In the genomic region with DNA sequence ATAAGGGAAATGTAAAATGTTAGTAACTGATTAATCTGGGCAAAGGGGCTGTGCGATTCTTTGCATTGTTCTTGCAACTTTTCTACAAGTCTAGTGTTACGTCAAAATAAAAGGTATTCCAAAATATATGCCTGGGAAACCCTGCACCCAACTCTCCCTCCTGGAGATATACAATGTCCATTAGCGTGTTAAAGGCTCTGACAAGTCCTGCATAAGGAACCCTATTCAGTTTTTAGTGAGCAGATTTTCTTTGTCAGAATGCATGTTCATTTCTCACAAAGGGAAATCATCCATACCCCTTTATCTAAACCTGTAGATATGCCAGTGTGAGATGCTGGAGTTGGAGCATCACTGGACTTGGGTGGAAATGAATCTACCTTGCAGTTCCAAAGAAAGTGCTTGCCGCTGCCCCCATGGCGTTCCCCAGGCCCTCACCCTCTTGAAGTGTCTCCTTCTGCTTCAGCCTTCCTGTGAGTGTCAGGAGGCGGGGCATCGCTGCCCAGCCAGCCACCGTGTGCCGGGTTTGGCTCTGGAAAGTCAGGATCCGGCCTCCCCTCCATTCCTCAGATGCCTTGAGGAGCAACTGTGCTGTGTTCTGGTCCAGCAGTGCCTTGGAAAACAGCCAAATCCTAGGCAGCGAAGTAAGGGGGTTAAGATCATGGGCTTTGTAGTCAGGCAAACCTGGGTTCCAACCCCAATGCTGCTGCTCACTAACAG, we compare ENCODE assay signal across 1 cellular context.
TF ChIP-seq lines count a peak whose summit lies in the region.

No MANE protein-coding gene starts in this region.

TF ChIP-seq in K562, 482 proteins besides CTCF, POLR2A, EP300 and RAD21 (continued from another document):
- TF ChIP-seq, protein P1, sequence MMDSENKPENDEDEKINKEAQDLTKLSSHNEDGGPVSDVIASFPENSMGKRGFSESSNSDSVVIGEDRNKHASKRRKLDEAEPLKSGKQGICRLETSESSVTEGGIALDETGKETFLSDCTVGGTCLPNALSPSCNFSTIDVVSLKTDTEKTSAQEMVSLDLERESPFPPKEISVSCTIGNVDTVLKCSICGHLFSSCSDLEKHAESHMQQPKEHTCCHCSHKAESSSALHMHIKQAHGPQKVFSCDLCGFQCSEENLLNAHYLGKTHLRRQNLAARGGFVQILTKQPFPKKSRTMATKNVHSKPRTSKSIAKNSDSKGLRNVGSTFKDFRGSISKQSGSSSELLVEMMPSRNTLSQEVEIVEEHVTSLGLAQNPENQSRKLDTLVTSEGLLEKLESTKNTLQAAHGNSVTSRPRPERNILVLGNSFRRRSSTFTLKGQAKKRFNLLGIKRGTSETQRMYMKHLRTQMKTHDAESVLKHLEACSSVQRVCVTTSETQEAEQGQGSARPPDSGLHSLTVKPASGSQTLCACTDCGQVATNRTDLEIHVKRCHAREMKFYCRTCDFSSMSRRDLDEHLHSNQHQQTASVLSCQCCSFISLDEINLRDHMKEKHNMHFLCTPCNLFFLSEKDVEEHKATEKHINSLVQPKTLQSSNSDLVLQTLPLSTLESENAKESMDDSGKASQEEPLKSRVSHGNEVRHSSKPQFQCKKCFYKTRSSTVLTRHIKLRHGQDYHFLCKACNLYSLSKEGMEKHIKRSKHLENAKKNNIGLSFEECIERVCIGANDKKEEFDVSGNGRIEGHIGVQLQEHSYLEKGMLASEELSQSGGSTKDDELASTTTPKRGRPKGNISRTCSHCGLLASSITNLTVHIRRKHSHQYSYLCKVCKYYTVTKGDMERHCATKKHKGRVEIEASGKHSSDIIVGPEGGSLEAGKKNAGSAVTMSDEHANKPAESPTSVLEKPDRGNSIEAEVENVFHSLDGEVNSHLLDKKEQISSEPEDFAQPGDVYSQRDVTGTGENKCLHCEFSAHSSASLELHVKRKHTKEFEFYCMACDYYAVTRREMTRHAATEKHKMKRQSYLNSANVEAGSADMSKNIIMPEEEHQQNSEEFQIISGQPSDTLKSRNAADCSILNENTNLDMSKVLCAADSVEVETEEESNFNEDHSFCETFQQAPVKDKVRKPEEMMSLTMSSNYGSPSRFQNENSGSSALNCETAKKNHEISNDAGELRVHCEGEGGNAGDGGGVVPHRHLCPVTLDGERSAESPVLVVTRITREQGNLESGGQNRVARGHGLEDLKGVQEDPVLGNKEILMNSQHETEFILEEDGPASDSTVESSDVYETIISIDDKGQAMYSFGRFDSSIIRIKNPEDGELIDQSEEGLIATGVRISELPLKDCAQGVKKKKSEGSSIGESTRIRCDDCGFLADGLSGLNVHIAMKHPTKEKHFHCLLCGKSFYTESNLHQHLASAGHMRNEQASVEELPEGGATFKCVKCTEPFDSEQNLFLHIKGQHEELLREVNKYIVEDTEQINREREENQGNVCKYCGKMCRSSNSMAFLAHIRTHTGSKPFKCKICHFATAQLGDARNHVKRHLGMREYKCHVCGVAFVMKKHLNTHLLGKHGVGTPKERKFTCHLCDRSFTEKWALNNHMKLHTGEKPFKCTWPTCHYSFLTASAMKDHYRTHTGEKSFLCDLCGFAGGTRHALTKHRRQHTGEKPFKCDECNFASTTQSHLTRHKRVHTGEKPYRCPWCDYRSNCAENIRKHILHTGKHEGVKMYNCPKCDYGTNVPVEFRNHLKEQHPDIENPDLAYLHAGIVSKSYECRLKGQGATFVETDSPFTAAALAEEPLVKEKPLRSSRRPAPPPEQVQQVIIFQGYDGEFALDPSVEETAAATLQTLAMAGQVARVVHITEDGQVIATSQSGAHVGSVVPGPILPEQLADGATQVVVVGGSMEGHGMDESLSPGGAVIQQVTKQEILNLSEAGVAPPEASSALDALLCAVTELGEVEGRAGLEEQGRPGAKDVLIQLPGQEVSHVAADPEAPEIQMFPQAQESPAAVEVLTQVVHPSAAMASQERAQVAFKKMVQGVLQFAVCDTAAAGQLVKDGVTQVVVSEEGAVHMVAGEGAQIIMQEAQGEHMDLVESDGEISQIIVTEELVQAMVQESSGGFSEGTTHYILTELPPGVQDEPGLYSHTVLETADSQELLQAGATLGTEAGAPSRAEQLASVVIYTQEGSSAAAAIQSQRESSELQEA (IDR thresholded peaks at IDR 0.05; ENCODE audit: low read depth) = no peak
- peak; percentile 82 for TF ChIP-seq RBM25 (IDR thresholded peaks at IDR 0.05; ENCODE audit: low read depth, low read length, severe bottlenecking)
- 0 out of 2 replicates have a peak, but pooled peaks have one; percentile 19 for TF ChIP-seq NFIC (IDR thresholded peaks at IDR 0.05)
- peak; percentile 99 for TF ChIP-seq ZNF239 (CRISPR knock-in tag; IDR thresholded peaks at IDR 0.05)
- TF ChIP-seq, protein P2, sequence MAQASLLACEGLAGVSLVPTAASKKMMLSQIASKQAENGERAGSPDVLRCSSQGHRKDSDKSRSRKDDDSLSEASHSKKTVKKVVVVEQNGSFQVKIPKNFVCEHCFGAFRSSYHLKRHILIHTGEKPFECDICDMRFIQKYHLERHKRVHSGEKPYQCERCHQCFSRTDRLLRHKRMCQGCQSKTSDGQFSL (CRISPR knock-in tag; IDR thresholded peaks at IDR 0.05) = no peak
- TF ChIP-seq, protein P2 (tag; IDR thresholded peaks at IDR 0.05) = no peak
